In the genomic region with DNA sequence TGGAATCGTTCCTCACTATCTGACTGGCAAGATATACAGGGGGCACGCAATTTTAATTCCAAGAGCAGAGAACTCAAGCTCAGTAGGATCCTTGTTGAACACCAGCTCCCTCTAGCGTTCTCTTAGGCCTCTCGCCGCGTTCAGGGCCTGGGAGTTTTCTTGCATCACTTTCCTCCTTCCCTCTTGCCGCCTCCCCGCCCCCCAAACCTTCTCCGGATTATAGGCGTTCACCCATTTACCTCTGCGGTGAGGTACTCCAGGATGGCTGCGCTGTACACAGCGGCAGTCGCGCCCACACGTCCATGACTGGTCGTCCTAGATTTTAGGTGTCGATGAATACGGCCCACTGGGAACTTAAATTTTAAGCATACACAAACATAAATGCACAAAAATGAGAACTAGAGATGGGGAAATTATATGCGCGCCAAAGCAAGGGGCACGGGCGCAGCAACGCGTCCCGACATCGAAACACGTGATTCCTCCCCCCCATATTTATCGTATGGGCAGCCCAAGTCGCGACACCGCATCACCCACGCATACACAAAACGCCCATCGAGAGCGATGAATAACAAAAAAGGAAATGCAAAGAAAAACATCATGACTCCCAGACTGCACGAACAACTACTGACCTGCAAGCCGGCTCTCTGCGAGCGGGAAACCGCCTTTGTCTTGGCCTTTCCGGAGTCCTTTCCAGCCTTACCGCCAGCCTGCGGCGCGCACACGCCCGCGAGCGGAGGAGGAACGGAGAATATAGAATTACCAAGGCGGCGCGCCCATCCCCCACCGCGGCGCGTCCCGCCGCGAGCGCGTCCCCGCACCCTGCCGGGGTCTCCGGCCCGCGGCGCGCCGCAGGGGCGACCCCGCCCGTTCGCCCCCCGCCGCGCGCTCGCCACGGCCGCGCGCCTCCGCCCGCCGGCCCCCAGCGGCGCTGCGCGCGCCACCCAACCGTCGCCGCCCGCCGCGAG, we compare ENCODE assay signal across 1 cellular context.
TF ChIP-seq lines count a peak whose summit lies in the region.

No MANE protein-coding gene starts in this region.

TF ChIP-seq in endothelial cell of umbilical vein, 7 proteins besides CTCF, POLR2A, EP300 and RAD21:
- TF ChIP-seq JUN (IDR thresholded peaks at IDR 0.05; ENCODE audit: borderline replicate concordance, insufficient read depth, insufficient read length, low read depth) (no peak), EZH2 (IDR thresholded peaks at IDR 0.05; ENCODE audit: borderline replicate concordance, low read depth, low read length, severe bottlenecking) (no peak), FOS (IDR thresholded peaks at IDR 0.05; ENCODE audit: borderline replicate concordance, insufficient read depth, low read length) (no peak), GATA2 (IDR thresholded peaks at IDR 0.05; ENCODE audit: insufficient read depth, insufficient read length, low read depth, low read length) (no peak), MYC (IDR thresholded peaks at IDR 0.05; ENCODE audit: low read depth, low read length) (no peak), POLR2AphosphoS5 (IDR thresholded peaks at IDR 0.05; ENCODE audit: insufficient read depth, low read depth, low read length) (no peak)
- TF ChIP-seq, protein P1, sequence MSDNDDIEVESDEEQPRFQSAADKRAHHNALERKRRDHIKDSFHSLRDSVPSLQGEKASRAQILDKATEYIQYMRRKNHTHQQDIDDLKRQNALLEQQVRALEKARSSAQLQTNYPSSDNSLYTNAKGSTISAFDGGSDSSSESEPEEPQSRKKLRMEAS (IDR thresholded peaks at IDR 0.05; ENCODE audit: insufficient read depth, insufficient read length), result no peak
